28 cellular contexts compared by ENCODE assay signal in genomic region chr12:108886873-108887629, GRCh38. TPM values are rescaled to one million over a fixed set of nuclear protein-coding genes. Genes with fewer than 3 reads are reported as not detected.
"Had no signal": no experiment of that assay in that cellular context is flagged by ENCODE, and none has a peak within 500 bp of the region (broad histone marks: within the 10 kb centered on the region; RNA-seq: fewer than 3 reads in every experiment).

No MANE protein-coding gene starts in this region.

- DNase-seq: activated CD4-positive, alpha-beta T cell treated with anti-CD3 and anti-CD28 coated beads for 4 hours; activated CD8-positive, alpha-beta memory T cell treated with anti-CD3 and anti-CD28 coated beads, Interleukin-2, amount 50 U/mL, for 48 hours; activated CD8-positive, alpha-beta T cell treated with anti-CD3 and anti-CD28 coated beads, Interleukin-2, amount 10 ng/mL, durations not matched to agents 7 days and 5 days; activated naive CD4-positive, alpha-beta T cell treated with anti-CD3 and anti-CD28 coated beads, Interleukin-2, amount 50 U/mL, for 16 hours; activated naive CD8-positive, alpha-beta T cell treated with anti-CD3 and anti-CD28 coated beads, Interleukin-2, amount 10 ng/mL, durations not matched to agents 7 days and 5 days; activated T-cell treated with anti-CD3 and anti-CD28 coated beads, Interleukin-2, amount 50 U/mL, for 1 hour; adrenal gland; caudate nucleus; MG63; MV-4-11; NCI-H1105; NCI-H1436; NCI-H187; NCI-H2081; NCI-H510A treated with DMSO at 0.1 percent for 48 hours; NCI-H774; NK-92 treated with Interleukin-12 subunit alpha and Interleukin-12 subunit beta, amount 100 ng/mL, for 24 hours; OCI-M1; Right ventricle myocardium superior; RPMI8226; SJCRH30; SK-N-SH; T-helper 1 cell had no signal

- H3K27me3 ChIP-seq: adrenal gland, MG63 had no signal

- H3K4me1 ChIP-seq: adrenal gland, SJCRH30 had no signal

- H3K9me3 ChIP-seq: adrenal gland, MG63, SJCRH30, SK-N-SH had no signal

- H3K27ac ChIP-seq: adrenal gland, KMS-11, SJCRH30 had no signal

- H3K4me3 ChIP-seq: adrenal gland, MG63, SJCRH30 had no signal

- H3K36me3 ChIP-seq: adrenal gland, MG63, SJCRH30 had no signal

- ATAC-seq: activated CD4-positive, CD25-positive, alpha-beta regulatory T cell treated with anti-CD3 and anti-CD28 coated beads, Interleukin-2, amount 50 U/mL, for 24 hours; activated CD8-positive, alpha-beta T cell treated with anti-CD3 and anti-CD28 coated beads, Interleukin-2, amount 10 ng/mL, durations not matched to agents 7 days and 5 days; Panc1 had no signal

RNA-seq across cellular contexts. Expression of gene DAO, which starts 7.2 kb away (rescaled TPM):
- total RNA-seq: activated CD8-positive, alpha-beta T cell treated with anti-CD3 and anti-CD28 coated beads, Interleukin-2, amount 10 ng/mL, durations not matched to agents 7 days and 5 days; activated naive CD8-positive, alpha-beta T cell treated with anti-CD3 and anti-CD28 coated beads, Interleukin-2, amount 10 ng/mL, durations not matched to agents 7 days and 5 days; adrenal gland; chondrocyte; Right ventricle myocardium superior; SJCRH30; T-helper 2 cell treated with Interferon-gamma antibody and Interleukin-4, amounts not matched to agents 100 ng/mL and 5 ng/mL, for 36 hours had no signal
